Comparison of ENCODE assay signal across 1 cellular context in the genomic region with DNA sequence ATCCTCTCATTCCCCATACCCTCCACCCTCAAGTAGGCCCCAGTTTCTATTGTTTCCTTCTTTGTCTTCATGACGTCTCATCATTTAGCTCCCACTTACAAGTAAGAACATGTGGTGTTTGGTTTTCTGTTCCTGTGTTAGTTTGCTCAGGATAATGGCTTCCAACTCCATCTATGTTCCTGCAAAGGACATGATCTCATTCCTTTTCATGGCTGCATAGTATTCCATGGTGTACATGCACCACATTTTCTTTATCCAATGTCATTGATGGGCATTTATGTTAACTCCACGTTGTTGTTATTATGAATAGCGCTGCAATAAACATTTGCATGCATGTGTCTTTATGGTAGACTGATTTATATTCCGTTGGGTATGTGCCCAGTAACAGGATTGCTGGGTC. TPM values are rescaled to one million over a fixed set of nuclear protein-coding genes. Genes with fewer than 3 reads are reported as not detected.
"Had no signal": no experiment of that assay in that cellular context is flagged by ENCODE, and none has a peak within 500 bp of the region (broad histone marks: within the 10 kb centered on the region; RNA-seq: fewer than 3 reads in every experiment).

No MANE protein-coding gene starts in this region.

RNA-seq across cellular contexts. Expression of a gene that starts 45.4 kb away (rescaled TPM):
- polyA plus RNA-seq: foreskin keratinocyte had no signal
